18 cellular contexts compared by ENCODE assay signal in genomic region chr14:51870620-51871019, GRCh38.
"Had no signal": no experiment of that assay in that cellular context is flagged by ENCODE, and none has a peak within 500 bp of the region (broad histone marks: within the 10 kb centered on the region; RNA-seq: fewer than 3 reads in every experiment).

No MANE protein-coding gene starts in this region.

- H3K4me1 ChIP-seq: parathyroid adenoma, thyroid gland, uterus had no signal

- H3K9me3 Mint-ChIP-seq: activated CD4-positive, alpha-beta T cell treated with anti-CD3 and anti-CD28 coated beads, Interleukin-2, amount 10 ng/mL, durations not matched to agents 7 days and 5 days had no signal

- H3K4me3 Mint-ChIP-seq: activated CD4-positive, alpha-beta T cell treated with anti-CD3 and anti-CD28 coated beads, Interleukin-2, amount 10 ng/mL, durations not matched to agents 7 days and 5 days had no signal

- H3K27ac ChIP-seq: adrenal gland, heart left ventricle, parathyroid adenoma, stomach, thyroid gland, uterus, WERI-Rb-1 had no signal

- H3K9ac ChIP-seq: parathyroid adenoma had no signal

- DNase-seq: activated CD4-positive, alpha-beta T cell treated with anti-CD3 and anti-CD28 coated beads, Interleukin-2, amount 10 ng/mL, durations not matched to agents 7 days and 5 days; activated gamma-delta T cell treated with Interleukin-2 at 50 U/mL for 16 hours; activated T-cell treated with anti-CD3 and anti-CD28 coated beads, Interleukin-2, amount 50 U/mL, for 1 hour; adrenal gland; caudate nucleus; cortex of kidney; effector memory CD4-positive, alpha-beta T cell; heart left ventricle; kidney; left ventricle myocardium superior; stimulated activated CD4-positive, alpha-beta T cell treated with anti-CD3 and anti-CD28 coated beads, Interleukin-4, amount 100 ng/mL, for 1 hour; stimulated activated CD8-positive, alpha-beta memory T cell treated with anti-CD3 and anti-CD28 coated beads, Interleukin-4, amount 100 ng/mL, for 48 hours; stomach; thyroid gland; uterus; WERI-Rb-1 had no signal

- H2AFZ ChIP-seq: parathyroid adenoma had no signal

- H3K27me3 ChIP-seq: adrenal gland, heart left ventricle, stomach, thyroid gland, uterus had no signal

- H3K27ac Mint-ChIP-seq: activated CD4-positive, alpha-beta T cell treated with anti-CD3 and anti-CD28 coated beads, Interleukin-2, amount 10 ng/mL, durations not matched to agents 7 days and 5 days had no signal

- H3K79me2 ChIP-seq: parathyroid adenoma had no signal

- H3K9me3 ChIP-seq: adrenal gland, heart left ventricle, stomach, thyroid gland, uterus had no signal

- H3K4me3 ChIP-seq: adrenal gland, heart left ventricle, stomach, thyroid gland, uterus had no signal

- ATAC-seq: heart left ventricle, left ventricle myocardium superior had no signal

- FAIRE-seq: frontal cortex, kidney had no signal

- H3K36me3 ChIP-seq: adrenal gland, heart left ventricle, stomach, thyroid gland, uterus, WERI-Rb-1 had no signal

- H3K27me3 Mint-ChIP-seq: activated CD4-positive, alpha-beta T cell treated with anti-CD3 and anti-CD28 coated beads, Interleukin-2, amount 10 ng/mL, durations not matched to agents 7 days and 5 days had no signal
